In genomic region chr22:39309881-39310714, GRCh38 we compare ENCODE assay signal across 8 cellular contexts. TPM values are rescaled to one million over a fixed set of nuclear protein-coding genes. Genes with fewer than 3 reads are reported as not detected.
DNase-seq lines count a peak whose midpoint lies in the region; ATAC-seq and TF ChIP-seq lines count a peak whose summit lies in the region.

No MANE protein-coding gene starts in this region.

- peak overlapping the region; percentile 91 for H3K27ac ChIP-seq in GM23338 (ENCODE audit: low read depth)
- H3K27ac ChIP-seq in CD4-positive, alpha-beta T cell (ENCODE audit: low read depth, low read length), result no peak overlapping the region

- intact Hi-C loops in CD4-positive, alpha-beta T cell (cut with DNase I, micrococcal nuclease), result loop anchor here (2.0 to 10.0 kb wide), 4 partner anchors 93 to 1255 kb away; partner anchors contain the start of gene PICK1 (in 1 of the 2)

- no peak for TF ChIP-seq CTCF in AG10803 (conservative IDR thresholded peaks at IDR 0.05; ENCODE audit: low read length)
- TF ChIP-seq CTCF in GM23338 (conservative IDR thresholded peaks at IDR 0.05; ENCODE audit: low read depth in 2 of 2), result no peak
- no peak for TF ChIP-seq CTCF in CD4-positive, alpha-beta T cell (IDR thresholded peaks at IDR 0.05)

- H3K4me1 Mint-ChIP-seq in GM23338, result peaks cover 45% of the 10 kb centered on the region
- peaks cover 18% of the 10 kb centered on the region for H3K4me1 Mint-ChIP-seq in activated naive CD8-positive, alpha-beta T cell (ENCODE audit: low read depth)
- peaks cover 13% of the 10 kb centered on the region for H3K4me1 Mint-ChIP-seq in CD4-positive, alpha-beta T cell (ENCODE audit: low read depth)

- peaks cover 24% of the 10 kb centered on the region for H4K20me1 ChIP-seq in GM23338 (replicated peaks; ENCODE audit: insufficient read depth)

- H3K9me3 Mint-ChIP-seq in GM23338, result peaks cover 5% of the 10 kb centered on the region; the same call in 1 of the 3 replicates
- no peaks in the 10 kb centered on the region for H3K9me3 Mint-ChIP-seq in activated naive CD8-positive, alpha-beta T cell (ENCODE audit: low read depth)
- H3K9me3 Mint-ChIP-seq in CD4-positive, alpha-beta T cell, result no peaks in the 10 kb centered on the region

- CTCF ChIA-PET in CD4-positive, alpha-beta T cell (lab: Charles Lee), result interaction anchor here (0.9 to 2.3 kb wide), 6 partner anchors 8 to 440 kb away, joined by 3 to 22 read pairs (median 6); no protein-coding TSS in a partner anchor

- peaks cover 41% of the 10 kb centered on the region for H3K36me3 Mint-ChIP-seq in GM23338 (ENCODE audit: low read depth)
- peaks cover 2% of the 10 kb centered on the region for H3K36me3 Mint-ChIP-seq in activated naive CD8-positive, alpha-beta T cell
- peaks cover 38% of the 10 kb centered on the region for H3K36me3 Mint-ChIP-seq in CD4-positive, alpha-beta T cell (ENCODE audit: low read depth)

- H3K4me3 Mint-ChIP-seq in GM23338, result no peak overlapping the region; the same call in 2 of the 3 replicates
- no peak overlapping the region for H3K4me3 Mint-ChIP-seq in activated naive CD8-positive, alpha-beta T cell
- no peak overlapping the region for H3K4me3 Mint-ChIP-seq in CD4-positive, alpha-beta T cell

- H3K9me2 ChIP-seq in GM23338 (ENCODE audit: insufficient read depth), result no peaks in the 10 kb centered on the region

- peaks cover 51% of the 10 kb centered on the region for H3K27me3 Mint-ChIP-seq in GM23338 (ENCODE audit: insufficient read depth, low read depth, poor library complexity)
- H3K27me3 Mint-ChIP-seq in activated naive CD8-positive, alpha-beta T cell, result no peaks in the 10 kb centered on the region
- no peaks in the 10 kb centered on the region for H3K27me3 Mint-ChIP-seq in CD4-positive, alpha-beta T cell

- DNase-seq in AG10803 (ENCODE audit: low read depth), result peak; percentile 60
- no peak for DNase-seq in GM23338 (ENCODE audit: low spot score)
- peak; percentile 63 for DNase-seq in iris pigment epithelial cell (ENCODE audit: low read depth)
- no peak for DNase-seq in activated effector memory CD4-positive, alpha-beta T cell treated with Interleukin-2 at 50 U/mL for 16 hours
- DNase-seq in CD4-positive, alpha-beta T cell, result no peak

- H3K27ac Mint-ChIP-seq in GM23338, result peak overlapping the region; percentile 53; the same call in 1 of the 2 replicates
- peak overlapping the region; percentile 83 for H3K27ac Mint-ChIP-seq in activated naive CD8-positive, alpha-beta T cell
- no peak overlapping the region for H3K27ac Mint-ChIP-seq in CD4-positive, alpha-beta T cell

- no peaks in the 10 kb centered on the region for H3K9me3 ChIP-seq in CD4-positive, alpha-beta T cell (ENCODE audit: control insufficient read depth, low read length)

- peaks cover 32% of the 10 kb centered on the region; the same call in 1 of the 2 replicates for H3K4me1 ChIP-seq in GM23338 (ENCODE audit: insufficient read depth)

- POLR2A ChIA-PET in CD4-positive, alpha-beta T cell (lab: Charles Lee), result interaction anchor here (0.9 to 2.6 kb wide), 6 partner anchors 9 to 157 kb away, joined by 3 to 29 read pairs (median 6); partner anchors contain the start of genes CBX7 and RPL3

- peaks cover 65% of the 10 kb centered on the region for H3F3A ChIP-seq in GM23338 (replicated peaks; ENCODE audit: low read depth)

- no peak overlapping the region for H3K4me3 ChIP-seq in AG10803 (ENCODE audit: low read length)
- H3K4me3 ChIP-seq in GM23338, result no peak overlapping the region

- H3K79me2 ChIP-seq in GM23338 (replicated peaks; ENCODE audit: insufficient read depth), result peaks cover 6% of the 10 kb centered on the region

- ATAC-seq in GM23338 (peak; percentile 1), GM18520 (IDR thresholded peaks at IDR 0.05; ENCODE audit: unreplicated experiment) (no peak), GM19397 (IDR thresholded peaks at IDR 0.05; ENCODE audit: unreplicated experiment) (no peak)
- ATAC-seq in CD4-positive, alpha-beta T cell (ENCODE audit: poor library complexity), result no peak

- H3K27me3 ChIP-seq in GM23338 (ENCODE audit: insufficient read depth), result no peaks in the 10 kb centered on the region
- no peaks in the 10 kb centered on the region for H3K27me3 ChIP-seq in CD4-positive, alpha-beta T cell (ENCODE audit: control insufficient read depth, insufficient read depth, low read length)

- H3K4me2 ChIP-seq in GM23338, result peak overlapping the region; percentile 4; the same call in 1 of the 2 replicates

- H3K36me3 ChIP-seq in GM23338 (ENCODE audit: insufficient read depth), result peaks cover 30% of the 10 kb centered on the region

- no peak overlapping the region for H2AFZ ChIP-seq in GM23338

TF ChIP-seq in GM23338, 12 proteins besides CTCF, POLR2A, EP300 and RAD21 (continues in another document):
- no peak for TF ChIP-seq REST (IDR thresholded peaks at IDR 0.05; ENCODE audit: unreplicated experiment)
- TF ChIP-seq EZH2phosphoT487 (IDR thresholded peaks at IDR 0.05; ENCODE audit: unreplicated experiment), result no peak
- TF ChIP-seq EZH2 (IDR thresholded peaks at IDR 0.05; ENCODE audit: low read depth, unreplicated experiment), result no peak

RNA-seq across cellular contexts. Expression of gene RPL3, which starts 9.3 kb away (rescaled TPM):
- 2,755 and 3,244 TPM in 2 replicates for total RNA-seq in GM23338 (2014; rRNA removed; shearing (Covaris generic))
- polyA plus RNA-seq in GM23338 (2016; fragmentation: Nextera tagmentation; extraction: Ambion mirVana), result 1,846 and 1,983 TPM in 2 replicates
- total RNA-seq in CD4-positive, alpha-beta T cell, result 1,000 to 10,000 TPM; 3,952 to 3,974 TPM

RNA-seq across cellular contexts. Expression of gene SYNGR1, which starts 39.7 kb away (rescaled TPM):
- total RNA-seq in GM23338 (2014; rRNA removed; shearing (Covaris generic)), result 12.3 and 30.9 TPM in 2 replicates
- 37.0 and 37.7 TPM in 2 replicates for polyA plus RNA-seq in GM23338 (2016; fragmentation: Nextera tagmentation; extraction: Ambion mirVana)
- under 1 TPM; 0.44 to 0.59 TPM for total RNA-seq in CD4-positive, alpha-beta T cell

Comparison
In these comparisons a context has a peak if more than half of its experiments do, and no peak if none do; other contexts are left out.
1. DNase-seq: peak in AG10803 (single experiment) and iris pigment epithelial cell (single experiment); none in GM23338 (single experiment), activated effector memory CD4-positive, alpha-beta T cell treated with Interleukin-2 at 50 U/mL for 16 hours (single experiment) and CD4-positive, alpha-beta T cell (0 of 10).